ENCODE assay signal across 16 cellular contexts in genomic region chr18:76994086-76994654, GRCh38.
A peak's percentile ranks its signal among the peaks of the same experiment; 100 is the strongest.
DNase-seq lines count a peak whose midpoint lies in the region; ATAC-seq lines count a peak whose summit lies in the region.
"Had no signal": no experiment of that assay in that cellular context is flagged by ENCODE, and none has a peak within 500 bp of the region (broad histone marks: within the 10 kb centered on the region; RNA-seq: fewer than 3 reads in every experiment).

No MANE protein-coding gene starts in this region.

- H3K4me3 Mint-ChIP-seq in T-helper 17 cell, result no peak overlapping the region
- H3K4me3 Mint-ChIP-seq: CD8-positive, alpha-beta T cell had no signal

- H3K9me3 ChIP-seq in T-helper 17 cell (ENCODE audit: control insufficient read depth, low read length, poor library complexity, severe bottlenecking), result no peaks in the 10 kb centered on the region
- H3K9me3 ChIP-seq: BLaER1 had no signal

- no peaks in the 10 kb centered on the region for H3K36me3 Mint-ChIP-seq in T-helper 17 cell (ENCODE audit: low read depth)
- H3K36me3 Mint-ChIP-seq: CD8-positive, alpha-beta T cell had no signal

- H3K27me3 Mint-ChIP-seq in T-helper 17 cell, result no peaks in the 10 kb centered on the region

- ATAC-seq in T-helper 17 cell (no peak), HG03460 (IDR thresholded peaks at IDR 0.05; ENCODE audit: unreplicated experiment) (no peak)
- ATAC-seq: CD8-positive, alpha-beta T cell had no signal

- H3K4me1 Mint-ChIP-seq in T-helper 17 cell, result peaks cover 13% of the 10 kb centered on the region

- DNase-seq in ACHN (peak; percentile 51), T-helper 17 cell (no peak), kidney tubule cell (ENCODE audit: low spot score) (peak; percentile 62), renal cortical epithelial cell (ENCODE audit: low read depth) (peak; percentile 75), NCI-H526 (lab: John Stamatoyannopoulos, UW) (no peak), HuH-7 (ENCODE audit: low spot score) (no peak)
- no peak for DNase-seq in stimulated activated CD4-positive, alpha-beta T cell treated with anti-CD3 and anti-CD28 coated beads, Interleukin-1b, Interleukin-23, amount 100 ng/mL, for 48 hours
- DNase-seq: 8988T, DND-41, GOT3, NCI-H187 treated with DMSO at 0.1 percent for 48 hours, NCI-H2171, NCI-H774 had no signal

- H3K27ac Mint-ChIP-seq in T-helper 17 cell, result peak overlapping the region; percentile 63
- H3K27ac Mint-ChIP-seq: CD8-positive, alpha-beta T cell had no signal

- in situ Hi-C loops in ACHN (cut with HindIII; ENCODE audit: low pct_ligation_motif_present, low pct_unique_long_range_greater_than_20kb, low sequenced_read_pairs), result no loop called here

Comparison
In these comparisons a context has a peak if more than half of its experiments do, and no peak if none do; other contexts are left out.
1. DNase-seq: peak in ACHN (single experiment), kidney tubule cell (single experiment) and renal cortical epithelial cell (single experiment); none in T-helper 17 cell (0 of 3), NCI-H526 (0 of 2), HuH-7 (single experiment) and stimulated activated CD4-positive, alpha-beta T cell treated with anti-CD3 and anti-CD28 coated beads, Interleukin-1b, Interleukin-23, amount 100 ng/mL, for 48 hours (single experiment).